Comparison of ENCODE assay signal across 9 cellular contexts in the genomic region with DNA sequence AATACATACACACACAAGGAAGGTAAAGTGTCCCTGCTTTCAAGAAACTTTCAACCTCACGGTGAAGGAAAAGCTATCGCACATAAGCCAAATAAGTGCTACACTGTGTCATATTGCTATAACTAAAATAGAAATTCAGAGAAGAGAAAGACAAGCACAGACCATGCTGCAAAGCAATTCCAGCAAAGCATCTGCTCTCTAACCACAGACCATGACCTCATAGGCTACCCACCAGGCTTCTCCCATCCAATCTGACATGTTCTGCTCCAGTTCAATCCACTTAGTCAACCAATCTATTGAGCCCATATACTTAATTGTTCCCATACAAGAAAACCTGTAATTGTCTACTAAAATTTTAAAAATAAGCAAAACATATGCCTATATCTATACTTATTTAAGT.
"Had no signal": no experiment of that assay in that cellular context is flagged by ENCODE, and none has a peak within 500 bp of the region (broad histone marks: within the 10 kb centered on the region; RNA-seq: fewer than 3 reads in every experiment).

No MANE protein-coding gene starts in this region.

- H3K4me3 Mint-ChIP-seq: GM23338, H9 had no signal

- H2AFZ ChIP-seq: GM23338 had no signal

- DNase-seq: H9, HCEC 1CT, IMR-90, KG1 had no signal

- FAIRE-seq: H1, H54, HTR-8/SVneo, K562 had no signal

- H3K4me3 ChIP-seq: GM23338, K562 had no signal

- H3K9me3 Mint-ChIP-seq: GM23338, H9 had no signal

- H3K4me2 ChIP-seq: GM23338 had no signal

- H3K27ac Mint-ChIP-seq: GM23338, H9 had no signal

- ATAC-seq: GM23338, K562 had no signal
